ENCODE assay signal across 19 cellular contexts in genomic region chr4:80155286-80155982, GRCh38. TPM values are rescaled to one million over a fixed set of nuclear protein-coding genes. Genes with fewer than 3 reads are reported as not detected.
DNase-seq lines count a peak whose midpoint lies in the region; ATAC-seq, FAIRE-seq and TF ChIP-seq lines count a peak whose summit lies in the region.
"Had no signal": no experiment of that assay in that cellular context is flagged by ENCODE, and none has a peak within 500 bp of the region (broad histone marks: within the 10 kb centered on the region; RNA-seq: fewer than 3 reads in every experiment).

No MANE protein-coding gene starts in this region.

- ATAC-seq in GM18861 (IDR thresholded peaks at IDR 0.05; ENCODE audit: unreplicated experiment) (no peak), HG03571 (IDR thresholded peaks at IDR 0.05; ENCODE audit: unreplicated experiment) (no peak)
- ATAC-seq: GM12878; natural killer cell treated with Interleukin-12 subunit alpha and Interleukin-12 subunit beta and Interleukin-15 and Interleukin-18, amount 100 ng/mL, for 72 hours; T-cell had no signal

- no peaks in the 10 kb centered on the region for H3K9me3 ChIP-seq in endothelial cell of umbilical vein (replicated peaks; ENCODE audit: control insufficient read depth, insufficient read depth, low read length)
- H3K9me3 ChIP-seq: MG63, Peyer's patch had no signal

- no peak overlapping the region for H2AFZ ChIP-seq in endothelial cell of umbilical vein (ENCODE audit: low read depth, low read length)

- no peaks in the 10 kb centered on the region for H3K36me3 ChIP-seq in endothelial cell of umbilical vein (ENCODE audit: control insufficient read depth in 2 of 2, extremely low read depth in 1 of 2, insufficient read depth in 2 of 2, low read length in 2 of 2)
- H3K36me3 ChIP-seq: MG63, Peyer's patch had no signal

- no TSS peak for BruUV-seq in endothelial cell of umbilical vein (replicated peaks; lab: Mats Ljungman, UMichigan)

- no peaks in the 10 kb centered on the region for H3K9me1 ChIP-seq in endothelial cell of umbilical vein (replicated peaks; ENCODE audit: control insufficient read depth, extremely low read depth, insufficient read depth, low read length)

- H3K9ac ChIP-seq in endothelial cell of umbilical vein (replicated peaks; ENCODE audit: extremely low read depth, insufficient read depth, low read length): no peak overlapping the region

- dilution Hi-C loops in endothelial cell of umbilical vein (cut with MboI; ENCODE audit: extremely low pct_ligation_motif_present, low sequenced_read_pairs): no loop called here

- intact Hi-C loops in endothelial cell of umbilical vein (cut with micrococcal nuclease): no loop called here

- H3K27ac ChIP-seq in endothelial cell of umbilical vein (ENCODE audit: insufficient read depth, low read depth, low read length): no peak overlapping the region
- H3K27ac ChIP-seq: Peyer's patch had no signal

- no peaks in the 10 kb centered on the region for H3K27me3 ChIP-seq in endothelial cell of umbilical vein (ENCODE audit: control insufficient read depth in 2 of 2, insufficient read depth in 2 of 2, low read length in 2 of 2)
- H3K27me3 ChIP-seq: MG63, Peyer's patch had no signal

- CTCF ChIA-PET in endothelial cell of umbilical vein (lab: Charles Lee): interaction anchor here (1.1 to 1.7 kb wide), 3 partner anchors 8 to 47 kb away, joined by 3 to 5 read pairs (median 3); no protein-coding TSS in a partner anchor

- peak; percentile 34 for DNase-seq in CD1c-positive myeloid dendritic cell (ENCODE audit: extremely low spot score)
- peak; percentile 13 for DNase-seq in EL
- peak; percentile 70 for DNase-seq in NCI-H446 treated with DMSO at 0.1 percent for 48 hours (lab: John Stamatoyannopoulos, UW)
- no peak for DNase-seq in endothelial cell of umbilical vein (ENCODE audit: low read depth, low spot score)
- no peak for DNase-seq in activated gamma-delta T cell treated with Interleukin-2 at 50 U/mL for 16 hours
- no peak for DNase-seq in T-helper 1 cell
- DNase-seq: activated CD4-positive, alpha-beta T cell treated with anti-CD3 and anti-CD28 coated beads, Interleukin-2, amount 50 U/mL, for 48 hours; activated CD4-positive, CD25-positive, alpha-beta regulatory T cell; KG1; kidney; MG63; NCI-H526 treated with DMSO at 0.1 percent for 48 hours; Peyer's patch; small intestine; T-cell had no signal

- no peaks in the 10 kb centered on the region for H4K20me1 ChIP-seq in endothelial cell of umbilical vein (replicated peaks; ENCODE audit: control insufficient read depth, extremely low read depth, insufficient read depth, low read length)

- no peaks in the 10 kb centered on the region for H3K79me2 ChIP-seq in endothelial cell of umbilical vein (ENCODE audit: control insufficient read depth, insufficient read depth, low read length)

- no peak overlapping the region for H3K4me3 ChIP-seq in endothelial cell of umbilical vein (replicated peaks in 1 of 3; ENCODE audit: insufficient read depth in 1 of 3, low read depth in 1 of 3, low read length in 3 of 3)
- H3K4me3 ChIP-seq: GM12878, MG63, Peyer's patch had no signal

- no peak for TF ChIP-seq CTCF in endothelial cell of umbilical vein (IDR thresholded peaks at IDR 0.05; ENCODE audit: extremely low read depth in 1 of 2, insufficient read depth in 1 of 2, low read depth in 1 of 2, low read length in 2 of 2)

- H3K4me1 ChIP-seq in endothelial cell of umbilical vein (ENCODE audit: control insufficient read depth, extremely low read depth, insufficient read depth, low read length): peaks cover 3% of the 10 kb centered on the region
- H3K4me1 ChIP-seq: Peyer's patch had no signal

- POLR2A ChIA-PET in endothelial cell of umbilical vein (lab: Charles Lee): no interaction called here

- peak; percentile 58 for FAIRE-seq in endothelial cell of umbilical vein (lab: Jason Lieb, UNC)
- FAIRE-seq: GM12878, kidney, small intestine had no signal

- TF ChIP-seq POLR2A in endothelial cell of umbilical vein (IDR thresholded peaks at IDR 0.05; ENCODE audit: low read depth, low read length): no peak

- H3K4me2 ChIP-seq in endothelial cell of umbilical vein (ENCODE audit: insufficient read depth, low read length): peak overlapping the region; percentile 21

TF ChIP-seq in endothelial cell of umbilical vein, 7 proteins besides CTCF, POLR2A, EP300 and RAD21:
- TF ChIP-seq FOS (IDR thresholded peaks at IDR 0.05; ENCODE audit: borderline replicate concordance, insufficient read depth, low read length) (peak; percentile 33), EZH2 (IDR thresholded peaks at IDR 0.05; ENCODE audit: borderline replicate concordance, low read depth, low read length, severe bottlenecking) (no peak)

RNA-seq across cellular contexts. Expression of gene PRDM8, which starts 41.9 kb away (rescaled TPM):
- total RNA-seq in endothelial cell of umbilical vein: 0.42 and 0.82 TPM in 2 replicates
- polyA plus RNA-seq in endothelial cell of umbilical vein: 0.28 and 0.67 TPM in 2 replicates
- 0.34 TPM in 2 replicates for polyA plus RNA-seq in endothelial cell of umbilical vein (2011; cell fraction: cytosol; rRNA removed)
- 2.3 and 2.5 TPM in 2 replicates for polyA plus RNA-seq in endothelial cell of umbilical vein (2011; cell fraction: nucleus; rRNA removed)
- 1.2 TPM in 2 replicates for polyA plus RNA-seq in endothelial cell of umbilical vein (2012)
- 0.22 and 0.34 TPM in 2 replicates for polyA minus RNA-seq in endothelial cell of umbilical vein
- not detected for polyA minus RNA-seq in endothelial cell of umbilical vein (2011; cell fraction: cytosol; rRNA and poly(A)+ RNA removed)
- 1.3 and 1.9 TPM in 2 replicates for polyA minus RNA-seq in endothelial cell of umbilical vein (2011; cell fraction: nucleus; rRNA and poly(A)+ RNA removed)

Comparison
In these comparisons a context has a peak if more than half of its experiments do, and no peak if none do; other contexts are left out.
1. DNase-seq: peak in CD1c-positive myeloid dendritic cell (single experiment), EL (single experiment) and NCI-H446 treated with DMSO at 0.1 percent for 48 hours (single experiment); none in endothelial cell of umbilical vein (single experiment), activated gamma-delta T cell treated with Interleukin-2 at 50 U/mL for 16 hours (single experiment) and T-helper 1 cell (0 of 5).